In the genomic region with DNA sequence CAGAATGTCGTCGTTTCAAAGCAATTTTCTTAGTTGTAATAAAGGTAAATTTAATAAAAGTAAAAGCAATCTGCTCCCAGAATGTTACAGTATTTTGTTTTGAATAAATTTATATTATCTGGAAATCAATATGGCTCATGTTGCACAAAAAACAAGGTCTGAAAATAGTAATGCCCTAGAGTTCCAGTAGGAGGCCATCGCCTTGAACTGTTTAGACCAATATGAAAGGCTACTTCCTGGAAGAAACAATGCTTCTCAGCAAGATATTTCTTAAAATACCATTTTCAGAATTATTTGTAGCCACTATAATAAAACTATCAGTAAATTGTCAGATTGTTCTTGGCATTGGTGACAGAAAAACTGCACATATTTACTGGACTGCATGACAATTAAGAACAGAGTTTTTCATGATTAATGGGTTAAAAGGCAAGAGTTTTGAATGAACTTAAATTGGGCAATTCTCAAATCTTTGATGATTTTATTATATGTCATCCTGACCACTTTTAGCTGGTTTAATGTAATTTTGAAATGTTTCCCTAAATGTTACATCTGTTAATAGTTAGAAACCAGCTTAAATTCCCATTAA, we compare ENCODE assay signal across 2 cellular contexts.
TF ChIP-seq lines count a peak whose summit lies in the region.

No MANE protein-coding gene starts in this region.

TF ChIP-seq in IMR-90, 13 proteins besides CTCF, POLR2A, EP300 and RAD21:
- TF ChIP-seq ELK1 (IDR thresholded peaks at IDR 0.05; ENCODE audit: borderline replicate concordance, low read depth, low read length): no peak
- no peak for TF ChIP-seq SMC3 (IDR thresholded peaks at IDR 0.05; ENCODE audit: low read depth, low read length)
- TF ChIP-seq RFX5 (IDR thresholded peaks at IDR 0.05; ENCODE audit: low read depth, low read length): no peak

TF ChIP-seq in K562, 482 proteins besides CTCF, POLR2A, EP300 and RAD21 (continued from another document):
- TF ChIP-seq CEBPB (tag; IDR thresholded peaks at IDR 0.05) (no peak), ZNF511 (CRISPR knock-in tag; IDR thresholded peaks at IDR 0.05) (no peak), MCM2 (IDR thresholded peaks at IDR 0.05; ENCODE audit: low read depth) (no peak), ZNF449 (CRISPR knock-in tag; IDR thresholded peaks at IDR 0.05) (no peak), RB1 (IDR thresholded peaks at IDR 0.05; ENCODE audit: low read depth) (no peak), SPI1 (IDR thresholded peaks at IDR 0.05; ENCODE audit: borderline replicate concordance, low read depth, low read length) (no peak), ZKSCAN1 (IDR thresholded peaks at IDR 0.05; ENCODE audit: low read depth, low read length) (no peak), LEF1 (IDR thresholded peaks at IDR 0.05) (no peak), ZBED1 (IDR thresholded peaks at IDR 0.05) (no peak)
- TF ChIP-seq, protein P1, sequence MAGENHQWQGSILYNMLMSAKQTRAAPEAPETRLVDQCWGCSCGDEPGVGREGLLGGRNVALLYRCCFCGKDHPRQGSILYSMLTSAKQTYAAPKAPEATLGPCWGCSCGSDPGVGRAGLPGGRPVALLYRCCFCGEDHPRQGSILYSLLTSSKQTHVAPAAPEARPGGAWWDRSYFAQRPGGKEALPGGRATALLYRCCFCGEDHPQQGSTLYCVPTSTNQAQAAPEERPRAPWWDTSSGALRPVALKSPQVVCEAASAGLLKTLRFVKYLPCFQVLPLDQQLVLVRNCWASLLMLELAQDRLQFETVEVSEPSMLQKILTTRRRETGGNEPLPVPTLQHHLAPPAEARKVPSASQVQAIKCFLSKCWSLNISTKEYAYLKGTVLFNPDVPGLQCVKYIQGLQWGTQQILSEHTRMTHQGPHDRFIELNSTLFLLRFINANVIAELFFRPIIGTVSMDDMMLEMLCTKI (IDR thresholded peaks at IDR 0.05; ENCODE audit: partially characterized antibody): no peak
- TF ChIP-seq, protein P2, sequence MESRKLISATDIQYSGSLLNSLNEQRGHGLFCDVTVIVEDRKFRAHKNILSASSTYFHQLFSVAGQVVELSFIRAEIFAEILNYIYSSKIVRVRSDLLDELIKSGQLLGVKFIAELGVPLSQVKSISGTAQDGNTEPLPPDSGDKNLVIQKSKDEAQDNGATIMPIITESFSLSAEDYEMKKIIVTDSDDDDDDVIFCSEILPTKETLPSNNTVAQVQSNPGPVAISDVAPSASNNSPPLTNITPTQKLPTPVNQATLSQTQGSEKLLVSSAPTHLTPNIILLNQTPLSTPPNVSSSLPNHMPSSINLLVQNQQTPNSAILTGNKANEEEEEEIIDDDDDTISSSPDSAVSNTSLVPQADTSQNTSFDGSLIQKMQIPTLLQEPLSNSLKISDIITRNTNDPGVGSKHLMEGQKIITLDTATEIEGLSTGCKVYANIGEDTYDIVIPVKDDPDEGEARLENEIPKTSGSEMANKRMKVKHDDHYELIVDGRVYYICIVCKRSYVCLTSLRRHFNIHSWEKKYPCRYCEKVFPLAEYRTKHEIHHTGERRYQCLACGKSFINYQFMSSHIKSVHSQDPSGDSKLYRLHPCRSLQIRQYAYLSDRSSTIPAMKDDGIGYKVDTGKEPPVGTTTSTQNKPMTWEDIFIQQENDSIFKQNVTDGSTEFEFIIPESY (CRISPR knock-in tag; IDR thresholded peaks at IDR 0.05): no peak
- TF ChIP-seq, protein P3, sequence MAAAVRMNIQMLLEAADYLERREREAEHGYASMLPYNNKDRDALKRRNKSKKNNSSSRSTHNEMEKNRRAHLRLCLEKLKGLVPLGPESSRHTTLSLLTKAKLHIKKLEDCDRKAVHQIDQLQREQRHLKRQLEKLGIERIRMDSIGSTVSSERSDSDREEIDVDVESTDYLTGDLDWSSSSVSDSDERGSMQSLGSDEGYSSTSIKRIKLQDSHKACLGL (CRISPR knock-in tag; IDR thresholded peaks at IDR 0.05; ENCODE audit: borderline replicate concordance, poor library complexity, severe bottlenecking): no peak
